1 cellular context compared by ENCODE assay signal in genomic region chr22:22513619-22514018, GRCh38.
A peak's percentile ranks its signal among the peaks of the same experiment; 100 is the strongest.
TF ChIP-seq lines count a peak whose summit lies in the region.

No MANE protein-coding gene starts in this region.

TF ChIP-seq in K562, 482 proteins besides CTCF, POLR2A, EP300 and RAD21 (continued from another document):
- TF ChIP-seq PREB (CRISPR knock-in tag; IDR thresholded peaks at IDR 0.05) = 0 out of 2 replicates have a peak, but pooled peaks have one; percentile 79
- TF ChIP-seq ZBTB1 (CRISPR knock-in tag; IDR thresholded peaks at IDR 0.05; ENCODE audit: borderline replicate concordance, low read depth) = peak; percentile 68; the same call in 1 of the 2 replicates
